In genomic region chr17:76997981-76998531, GRCh38 we compare ENCODE assay signal across 9 cellular contexts.
DNase-seq lines count a peak whose midpoint lies in the region; ATAC-seq and TF ChIP-seq lines count a peak whose summit lies in the region.
"Had no signal": no experiment of that assay in that cellular context is flagged by ENCODE, and none has a peak within 500 bp of the region (broad histone marks: within the 10 kb centered on the region; RNA-seq: fewer than 3 reads in every experiment).

No MANE protein-coding gene starts in this region.

- H3K9me3 ChIP-seq in transverse colon = no peaks in the 10 kb centered on the region

- TF ChIP-seq EP300 in transverse colon (IDR thresholded peaks at IDR 0.05; ENCODE audit: low read depth) = no peak

- TF ChIP-seq CTCF in transverse colon (IDR thresholded peaks at IDR 0.05) = no peak

- H3K27ac ChIP-seq in transverse colon = no peak overlapping the region

- in situ Hi-C loops in transverse colon (cut with MboI; ENCODE audit: low pct_ligation_motif_present in 1 of 4, low pct_unique_long_range_greater_than_20kb in 1 of 4, low sequenced_read_pairs in 3 of 4) = no loop called here

- no peaks in the 10 kb centered on the region for H3K36me3 ChIP-seq in transverse colon

- H3K4me1 Mint-ChIP-seq in activated naive CD8-positive, alpha-beta T cell treated with anti-CD3 and anti-CD28 coated beads, Interleukin-2, amount 50 U/mL, for 24 hours = peaks cover 43% of the 10 kb centered on the region

- no peak for TF ChIP-seq POLR2A in transverse colon (IDR thresholded peaks at IDR 0.05)

- no peaks in the 10 kb centered on the region for H3K9me3 Mint-ChIP-seq in activated naive CD8-positive, alpha-beta T cell treated with anti-CD3 and anti-CD28 coated beads, Interleukin-2, amount 50 U/mL, for 24 hours

- ATAC-seq in activated naive CD8-positive, alpha-beta T cell treated with anti-CD3 and anti-CD28 coated beads, Interleukin-2, amount 50 U/mL, for 24 hours = peak; percentile 95
- ATAC-seq in left colon = no peak
- ATAC-seq in HG02763 (IDR thresholded peaks at IDR 0.05; ENCODE audit: unreplicated experiment) = no peak
- no peak for ATAC-seq in HG02870 (IDR thresholded peaks at IDR 0.05; ENCODE audit: unreplicated experiment)
- ATAC-seq: esophagus mucosa had no signal

- H3K27me3 ChIP-seq in transverse colon = peaks cover 32% of the 10 kb centered on the region

- peak overlapping the region; percentile 41 for H3K4me3 Mint-ChIP-seq in activated naive CD8-positive, alpha-beta T cell treated with anti-CD3 and anti-CD28 coated beads, Interleukin-2, amount 50 U/mL, for 24 hours

- peak; percentile 41 for DNase-seq in activated gamma-delta T cell treated with Interleukin-2 at 50 U/mL for 16 hours
- DNase-seq in activated gamma-delta T cell (lab: John Stamatoyannopoulos, UW) = no peak
- peak; percentile 45 for DNase-seq in RPMI7951 (ENCODE audit: low read depth)
- peak; percentile 50 for DNase-seq in activated naive CD8-positive, alpha-beta T cell treated with anti-CD3 and anti-CD28 coated beads, Interleukin-2, amount 50 U/mL, for 24 hours
- peak; percentile 11 for DNase-seq in transverse colon
- DNase-seq in left colon = no peak

- no peaks in the 10 kb centered on the region for H3K27me3 Mint-ChIP-seq in activated naive CD8-positive, alpha-beta T cell treated with anti-CD3 and anti-CD28 coated beads, Interleukin-2, amount 50 U/mL, for 24 hours

- no peaks in the 10 kb centered on the region for H3K36me3 Mint-ChIP-seq in activated naive CD8-positive, alpha-beta T cell treated with anti-CD3 and anti-CD28 coated beads, Interleukin-2, amount 50 U/mL, for 24 hours (ENCODE audit: low read depth)

- H3K4me1 ChIP-seq in transverse colon = no peaks in the 10 kb centered on the region

- no peak overlapping the region for H3K4me3 ChIP-seq in transverse colon

- WGBS in transverse colon (ENCODE audit: low coverage in 1 of 2), 2 donors = 60 to 62% methylated on average over 2 to 16 of the region's 16 CpGs

- intact Hi-C loops in transverse colon (cut with DNase I; ENCODE audit: low total_unique reads) = no loop called here
- intact Hi-C loops in left colon (cut with DNase I, micrococcal nuclease) = no loop called here

- H3K27ac Mint-ChIP-seq in activated naive CD8-positive, alpha-beta T cell treated with anti-CD3 and anti-CD28 coated beads, Interleukin-2, amount 50 U/mL, for 24 hours = peak overlapping the region; percentile 72

Comparison
In these comparisons a context has a peak if more than half of its experiments do, and no peak if none do; other contexts are left out.
1. DNase-seq: peak in activated gamma-delta T cell treated with Interleukin-2 at 50 U/mL for 16 hours (single experiment), RPMI7951 (single experiment), activated naive CD8-positive, alpha-beta T cell treated with anti-CD3 and anti-CD28 coated beads, Interleukin-2, amount 50 U/mL, for 24 hours (single experiment) and transverse colon (single experiment); none in activated gamma-delta T cell (single experiment) and left colon (0 of 2).